Comparison of ENCODE assay signal across 14 cellular contexts in genomic region chr10:77984986-77985385, GRCh38. TPM values are rescaled to one million over a fixed set of nuclear protein-coding genes. Genes with fewer than 3 reads are reported as not detected.
A peak's percentile ranks its signal among the peaks of the same experiment; 100 is the strongest.
DNase-seq lines count a peak whose midpoint lies in the region; ATAC-seq and TF ChIP-seq lines count a peak whose summit lies in the region.
"Had no signal": no experiment of that assay in that cellular context is flagged by ENCODE, and none has a peak within 500 bp of the region (broad histone marks: within the 10 kb centered on the region; RNA-seq: fewer than 3 reads in every experiment).

No MANE protein-coding gene starts in this region.

- CTCF ChIA-PET in SK-N-SH (lab: Yijun Ruan, JAX), result no interaction called here

- 86% methylated on average over 4 of the region's 4 CpGs for WGBS in SK-N-SH (ENCODE audit: low lambda C conversion rate)
- WGBS in psoas muscle, 3 donors, result 85 to 88% (median 87%) methylated on average over 4 of the region's 4 CpGs
- 64 to 88% methylated on average over 4 of the region's 4 CpGs for WGBS in testis, 2 donors

- TF ChIP-seq POLR2A in testis (IDR thresholded peaks at IDR 0.05), result no peak

- no peak overlapping the region for H3K4me3 ChIP-seq in SK-N-SH (ENCODE audit: low read depth in 2 of 2, low read length in 1 of 2)
- H3K4me3 ChIP-seq in psoas muscle, result no peak overlapping the region
- no peak overlapping the region for H3K4me3 ChIP-seq in testis
- H3K4me3 ChIP-seq: GM23338 had no signal

- H3K9me3 ChIP-seq in SK-N-SH (no peaks in the 10 kb centered on the region), psoas muscle (no peaks in the 10 kb centered on the region), testis (no peaks in the 10 kb centered on the region)

- TF ChIP-seq CTCF in SK-N-SH (IDR thresholded peaks at IDR 0.05), result no peak
- TF ChIP-seq CTCF in psoas muscle (IDR thresholded peaks at IDR 0.05), result no peak
- no peak for TF ChIP-seq CTCF in testis (IDR thresholded peaks at IDR 0.05)

- POLR2A ChIA-PET in SK-N-SH (lab: Yijun Ruan, JAX), result no interaction called here

- H3K27ac ChIP-seq in SK-N-SH (ENCODE audit: low read depth in 2 of 2, low read length in 1 of 2) (peak overlapping the region; percentile 86 to 89), psoas muscle (peak overlapping the region; percentile 92), testis (no peak overlapping the region)
- H3K27ac ChIP-seq: 22Rv1 had no signal

- TF ChIP-seq EP300 in SK-N-SH (IDR thresholded peaks at IDR 0.05; ENCODE audit: borderline replicate concordance in 1 of 2, low read depth in 1 of 2, low read length in 1 of 2), result no peak

- H3F3A ChIP-seq in SK-N-SH (replicated peaks; ENCODE audit: insufficient read depth), result peaks cover 27% of the 10 kb centered on the region

- no peaks in the 10 kb centered on the region for H3K27me3 ChIP-seq in SK-N-SH (ENCODE audit: insufficient read depth)
- H3K27me3 ChIP-seq in psoas muscle (ENCODE audit: insufficient read depth in 3 of 3, low read length in 2 of 3), result no peaks in the 10 kb centered on the region
- H3K27me3 ChIP-seq in testis, result no peaks in the 10 kb centered on the region

- no peak for TF ChIP-seq RAD21 in SK-N-SH (IDR thresholded peaks at IDR 0.05; ENCODE audit: low read length)

- ATAC-seq in SK-N-SH treated with all-trans-retinoic acid at 6 μM for 48 hours (no peak), esophagus mucosa (peak; percentile 65), psoas muscle (no peak)
- ATAC-seq: CD8-positive, alpha-beta T cell; GM23338 had no signal

- no peak overlapping the region for H3K9ac ChIP-seq in SK-N-SH

- peaks cover 19 to 28% of the 10 kb centered on the region in 2 experiments; a peak in 3 of 4 replicates for H3K4me1 ChIP-seq in SK-N-SH (ENCODE audit: control insufficient read depth in 1 of 2, insufficient read depth in 2 of 2, low read depth in 1 of 2, low read length in 1 of 2)
- peaks cover 51% of the 10 kb centered on the region for H3K4me1 ChIP-seq in psoas muscle
- H3K4me1 ChIP-seq in testis, result no peaks in the 10 kb centered on the region

- no peaks in the 10 kb centered on the region for H4K20me1 ChIP-seq in SK-N-SH (ENCODE audit: insufficient read depth)

- H3K9me2 ChIP-seq in SK-N-SH, result no peaks in the 10 kb centered on the region

- H3K79me2 ChIP-seq in SK-N-SH (ENCODE audit: insufficient read depth), result no peaks in the 10 kb centered on the region; the same call in 1 of the 2 replicates

- intact Hi-C loops in psoas muscle (cut with DNase I), result loop anchor here in 1 of 2 donors (5.0 kb wide), 1 partner anchor 78 kb away; no protein-coding TSS in a partner anchor
- intact Hi-C loops in testis (cut with DNase I; ENCODE audit: low total_unique reads), result no loop called here

- H3K36me3 ChIP-seq in SK-N-SH (replicated peaks in 1 of 2; ENCODE audit: control insufficient read depth in 1 of 2, insufficient read depth in 2 of 2, low read length in 1 of 2) (peaks cover 68 to 83% of the 10 kb centered on the region in 2 experiments), psoas muscle (ENCODE audit: insufficient read depth in 1 of 2, low read depth in 1 of 2) (peaks cover 20 to 91% of the 10 kb centered on the region in 2 donors), testis (ENCODE audit: low read depth, missing control alignments) (no peaks in the 10 kb centered on the region)

- H2AFZ ChIP-seq in SK-N-SH (ENCODE audit: low read depth), result no peak overlapping the region
- H2AFZ ChIP-seq: GM23338 had no signal

- no peak for DNase-seq in SK-N-SH
- DNase-seq in psoas muscle, result no peak
- DNase-seq in testis, result no peak
- DNase-seq in medulla oblongata (ENCODE audit: extremely low spot score), result no peak
- no peak for DNase-seq in SW 1271 (lab: John Stamatoyannopoulos, UW)
- DNase-seq: CD8-positive, alpha-beta T cell; COR-L47; DND-41; GDM1; H7 had no signal

- no peak overlapping the region for H3K4me2 ChIP-seq in SK-N-SH
- H3K4me2 ChIP-seq: GM23338 had no signal

TF ChIP-seq in SK-N-SH, 30 proteins besides CTCF, POLR2A, EP300 and RAD21 (continues in another document):
- TF ChIP-seq TCF12 (IDR thresholded peaks at IDR 0.05) (no peak), NRF1 (IDR thresholded peaks at IDR 0.05; ENCODE audit: low read depth, low read length) (no peak), SIN3A (IDR thresholded peaks at IDR 0.05; ENCODE audit: borderline replicate concordance, low read depth, low read length) (no peak), CHD2 (IDR thresholded peaks at IDR 0.05; ENCODE audit: low read length, partially characterized antibody) (no peak), FOXJ3 (CRISPR knock-in tag; IDR thresholded peaks at IDR 0.05) (no peak), IRF3 (IDR thresholded peaks at IDR 0.05; ENCODE audit: low read depth, low read length) (no peak), POLR2AphosphoS5 (IDR thresholded peaks at IDR 0.05; ENCODE audit: low read depth, low read length) (no peak), RFX5 (IDR thresholded peaks at IDR 0.05; ENCODE audit: low read length) (no peak), MEF2A (IDR thresholded peaks at IDR 0.05; ENCODE audit: borderline replicate concordance, low read depth) (no peak), MAX (IDR thresholded peaks at IDR 0.05; ENCODE audit: low read depth) (no peak)

TF ChIP-seq in SK-N-SH treated with all-trans-retinoic acid at 6 μM for 48 hours, 23 proteins besides CTCF, POLR2A, EP300 and RAD21 (continues in another document):
- TF ChIP-seq PPARA (CRISPR knock-in tag; IDR thresholded peaks at IDR 0.05; ENCODE audit: borderline replicate concordance), result no peak
- no peak for TF ChIP-seq ZNF8 (CRISPR knock-in tag; IDR thresholded peaks at IDR 0.05)
- TF ChIP-seq ARNTL (CRISPR knock-in tag; IDR thresholded peaks at IDR 0.05; ENCODE audit: borderline replicate concordance, low read depth), result no peak
- no peak for TF ChIP-seq TSHZ2 (CRISPR knock-in tag; IDR thresholded peaks at IDR 0.05)
- TF ChIP-seq ZNF565 (CRISPR knock-in tag; conservative IDR thresholded peaks at IDR 0.05; ENCODE audit: low read depth), result no peak
- TF ChIP-seq RARB (CRISPR knock-in tag; IDR thresholded peaks at IDR 0.05), result no peak
- TF ChIP-seq ESRRG (CRISPR knock-in tag; IDR thresholded peaks at IDR 0.05), result no peak
- TF ChIP-seq CSDC2 (CRISPR knock-in tag; IDR thresholded peaks at IDR 0.05), result no peak
- TF ChIP-seq ZC3H10 (CRISPR knock-in tag; IDR thresholded peaks at IDR 0.05), result no peak
- no peak for TF ChIP-seq TOX (CRISPR knock-in tag; IDR thresholded peaks at IDR 0.05; ENCODE audit: borderline replicate concordance)

RNA-seq across cellular contexts. Expression of gene POLR3A, which starts 44.3 kb away (rescaled TPM):
- polyA plus RNA-seq in SK-N-SH (2012; rRNA removed), result 10.8 and 14.1 TPM in 2 replicates
- 7.7 and 9.0 TPM in 2 replicates for polyA plus RNA-seq in SK-N-SH (2012; cell fraction: cytosol; rRNA removed)
- 23.2 and 30.4 TPM in 2 replicates for polyA plus RNA-seq in SK-N-SH (2012; cell fraction: nucleus; rRNA removed)
- total RNA-seq in esophagus mucosa, result 8.3 TPM
- total RNA-seq in psoas muscle, result 10 to 100 TPM; 11.8 to 16.5 (median 14.1) TPM
- polyA plus RNA-seq in psoas muscle, result 10 to 100 TPM in 1 of 3 donors, 1 to 10 TPM in 2; 5.2 to 14.2 (median 8.9) TPM
- total RNA-seq in testis, result 10 to 100 TPM; 20.9 to 23.0 TPM
- 16.1 TPM for polyA plus RNA-seq in testis (ENCODE audit: insufficient read depth, low read depth, low replicate concordance)

RNA-seq across cellular contexts. Expression of gene RPS24, which starts 48.7 kb away (rescaled TPM):
- polyA plus RNA-seq in SK-N-SH (2012; rRNA removed) (3,806 and 4,595 TPM in 2 replicates), psoas muscle (1,000 to 10,000 TPM; 2,584 to 4,077 (median 3,663) TPM), testis (ENCODE audit: insufficient read depth, low read depth, low replicate concordance) (1,406 TPM)
- 5,571 and 7,484 TPM in 2 replicates for polyA plus RNA-seq in SK-N-SH (2012; cell fraction: cytosol; rRNA removed)
- 872 and 1,029 TPM in 2 replicates for polyA plus RNA-seq in SK-N-SH (2012; cell fraction: nucleus; rRNA removed)
- total RNA-seq in esophagus mucosa (1,500 TPM), psoas muscle (1,000 to 10,000 TPM in 3 of 4 donors, 100 to 1,000 TPM in 1; 980 to 1,456 (median 1,110) TPM), testis (1,000 to 10,000 TPM in 1 of 2 donors, 100 to 1,000 TPM in 1; 971 to 1,548 TPM)

RNA-seq across cellular contexts. Expression of gene DLG5, which starts 58.4 kb away (rescaled TPM):
- polyA plus RNA-seq in SK-N-SH (2012; rRNA removed) (15.3 and 31.3 TPM in 2 replicates), psoas muscle (10 to 100 TPM; 10.2 to 18.3 (median 12.7) TPM), testis (ENCODE audit: insufficient read depth, low read depth, low replicate concordance) (26.9 TPM)
- polyA plus RNA-seq in SK-N-SH (2012; cell fraction: cytosol; rRNA removed), result 17.4 and 24.5 TPM in 2 replicates
- polyA plus RNA-seq in SK-N-SH (2012; cell fraction: nucleus; rRNA removed), result 61.3 and 63.0 TPM in 2 replicates
- total RNA-seq in esophagus mucosa (37.9 TPM), psoas muscle (10 to 100 TPM; 36.9 to 62.9 (median 39.9) TPM), testis (10 to 100 TPM; 50.1 to 54.8 TPM)

Comparison
In these comparisons a context has a peak if more than half of its experiments do, and no peak if none do; other contexts are left out.
1. H3K27ac ChIP-seq: peak in SK-N-SH (2 of 2) and psoas muscle (single experiment); none in testis (0 of 2).